ENCODE assay signal across 19 cellular contexts in the genomic region with DNA sequence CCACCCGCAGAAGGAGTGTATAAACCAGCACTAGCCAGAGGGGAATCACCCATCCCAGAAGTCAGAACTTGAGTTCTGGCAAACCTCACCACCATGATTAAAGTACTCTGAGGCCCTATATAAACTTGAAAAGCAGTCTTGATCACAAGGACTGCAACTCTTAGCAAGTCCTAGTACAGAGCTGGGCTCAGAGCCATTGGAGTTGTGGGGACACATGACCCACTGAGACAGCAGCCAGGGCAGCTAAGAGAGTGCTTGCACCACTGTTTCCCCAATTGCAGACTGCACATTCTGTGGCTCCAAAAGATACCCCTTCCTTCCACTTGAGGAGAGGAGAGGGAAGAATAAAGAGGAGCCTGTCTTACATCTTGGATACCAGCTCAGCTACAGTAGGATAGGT. TPM values are rescaled to one million over a fixed set of nuclear protein-coding genes. Genes with fewer than 3 reads are reported as not detected.
DNase-seq lines count a peak whose midpoint lies in the region; ATAC-seq and TF ChIP-seq lines count a peak whose summit lies in the region.
"Had no signal": no experiment of that assay in that cellular context is flagged by ENCODE, and none has a peak within 500 bp of the region (broad histone marks: within the 10 kb centered on the region; RNA-seq: fewer than 3 reads in every experiment).

No MANE protein-coding gene starts in this region.

- no peak for TF ChIP-seq POLR2A in thyroid gland (IDR thresholded peaks at IDR 0.05)

- H3K27me3 ChIP-seq in thyroid gland, result no peaks in the 10 kb centered on the region
- H3K27me3 ChIP-seq in CD4-positive, alpha-beta memory T cell (ENCODE audit: insufficient read depth, low read length), result no peaks in the 10 kb centered on the region
- H3K27me3 ChIP-seq: BLaER1 treated with 17β-estradiol and CSF1 and Interleukin-3, amounts not matched to agents 10 nM and 100 nM had no signal

- H3K4me1 Mint-ChIP-seq in CD4-positive, alpha-beta memory T cell, result peaks cover 5 to 15% (median 11%) of the 10 kb centered on the region in 4 donors

- peak; percentile 45 for DNase-seq in Right ventricle myocardium superior
- no peak for DNase-seq in left cardiac atrium
- DNase-seq in head of caudate nucleus, result peak in 27 of 42 donors; percentile 5 to 68 (median 33)
- peak; percentile 63 for DNase-seq in medulla oblongata (ENCODE audit: extremely low spot score)
- DNase-seq in thyroid gland, result peak; percentile 69 to 70
- DNase-seq in NCI-H2081 (lab: John Stamatoyannopoulos, UW), result no peak
- DNase-seq in NCI-H2107 treated with DMSO at 0.1 percent for 48 hours (lab: John Stamatoyannopoulos, UW; ENCODE audit: unreplicated experiment), result no peak
- DNase-seq in CD4-positive, alpha-beta memory T cell, result no peak
- DNase-seq: 8988T; CD8-positive, alpha-beta memory T cell; COR-L47; DMS 273 treated with DMSO at 0.1 percent for 48 hours; DMS53; DND-41; EL; GM23248 had no signal

- peaks cover 0 to 14% of the 10 kb centered on the region in 2 donors for H3K4me1 ChIP-seq in thyroid gland
- peaks cover 9% of the 10 kb centered on the region for H3K4me1 ChIP-seq in CD4-positive, alpha-beta memory T cell (ENCODE audit: insufficient read depth, low read length)

- WGBS in thyroid gland, 2 donors, result 53 to 63% methylated on average over 1 of the region's 1 CpG

- H3K36me3 Mint-ChIP-seq in CD4-positive, alpha-beta memory T cell, result peaks cover 30 to 32% of the 10 kb centered on the region in 2 donors

- TF ChIP-seq CTCF in thyroid gland (IDR thresholded peaks at IDR 0.05), result no peak

- no peak overlapping the region for H3K4me3 ChIP-seq in thyroid gland (replicated peaks in 1 of 3)
- H3K4me3 ChIP-seq in CD4-positive, alpha-beta memory T cell (ENCODE audit: low read length in 2 of 2), result no peak overlapping the region
- H3K4me3 ChIP-seq: BLaER1 treated with 17β-estradiol and CSF1 and Interleukin-3, amounts not matched to agents 10 nM and 100 nM; GM23248; HAP-1 had no signal

- no peaks in the 10 kb centered on the region for H3K36me3 ChIP-seq in thyroid gland
- no peaks in the 10 kb centered on the region for H3K36me3 ChIP-seq in CD4-positive, alpha-beta memory T cell (ENCODE audit: insufficient read depth, low read length)

- H3K27ac ChIP-seq in thyroid gland, result peak overlapping the region in 1 of 3 donors; percentile 3
- H3K27ac ChIP-seq in CD4-positive, alpha-beta memory T cell (ENCODE audit: low read depth, low read length), result no peak overlapping the region
- H3K27ac ChIP-seq: BLaER1 treated with 17β-estradiol and CSF1 and Interleukin-3, amounts not matched to agents 10 nM and 100 nM; GM23248 had no signal

- ATAC-seq in Right ventricle myocardium superior (ENCODE audit: poor library complexity) (peak; percentile 35), left cardiac atrium (no peak)

- no peak overlapping the region for H3K4me3 Mint-ChIP-seq in CD4-positive, alpha-beta memory T cell
- H3K4me3 Mint-ChIP-seq: B cell; CD8-positive, alpha-beta memory T cell had no signal

- H3K27me3 Mint-ChIP-seq in CD4-positive, alpha-beta memory T cell, result no peaks in the 10 kb centered on the region
- H3K27me3 Mint-ChIP-seq: B cell; CD8-positive, alpha-beta memory T cell had no signal

- H3K27ac Mint-ChIP-seq in CD4-positive, alpha-beta memory T cell, result peak overlapping the region in 1 of 7 donors; percentile 41
- H3K27ac Mint-ChIP-seq: B cell had no signal

- POLR2A ChIA-PET in CD4-positive, alpha-beta memory T cell (lab: Charles Lee; ENCODE audit: partially characterized antibody), result no interaction called here

- peaks cover 0 to 26% (median 18%) of the 10 kb centered on the region in 8 donors for H3K9me3 Mint-ChIP-seq in CD4-positive, alpha-beta memory T cell

- intact Hi-C loops in Right ventricle myocardium superior (cut with DNase I), result no loop called here
- intact Hi-C loops in left cardiac atrium (cut with DNase I), result no loop called here
- intact Hi-C loops in head of caudate nucleus (cut with DNase I), result no loop called here
- intact Hi-C loops in thyroid gland (cut with DNase I), result no loop called here
- intact Hi-C loops in CD4-positive, alpha-beta memory T cell (cut with micrococcal nuclease), result loop anchor here (10.0 kb wide), 1 partner anchor 285 kb away; a partner anchor contains a TSS

- no peaks in the 10 kb centered on the region for H3K9me3 ChIP-seq in thyroid gland
- H3K9me3 ChIP-seq in CD4-positive, alpha-beta memory T cell (ENCODE audit: control insufficient read depth in 1 of 2, low read length in 2 of 2), result peaks cover 0 to 2% of the 10 kb centered on the region in 2 donors

- CTCF ChIA-PET in CD4-positive, alpha-beta memory T cell (lab: Charles Lee; ENCODE audit: partially characterized antibody), result no interaction called here

RNA-seq across cellular contexts. Expression of a gene that starts 4.7 kb away (rescaled TPM):
- total RNA-seq in Right ventricle myocardium superior (4.8 TPM), left cardiac atrium (1 to 10 TPM; 6.3 to 8.6 TPM), thyroid gland (10 to 100 TPM; 26.7 to 47.2 (median 35.8) TPM)
- total RNA-seq in CD4-positive, alpha-beta memory T cell, result 10 to 100 TPM; 33.8 to 36.6 TPM
- polyA plus RNA-seq in CD4-positive, alpha-beta memory T cell, result 10 to 100 TPM; 11.2 to 15.2 TPM

RNA-seq across cellular contexts. Expression of a gene that starts 45.7 kb away (rescaled TPM):
- 26.0 TPM for total RNA-seq in Right ventricle myocardium superior
- 10 to 100 TPM; 17.1 to 19.2 TPM for total RNA-seq in left cardiac atrium
- 10 to 100 TPM; 22.2 to 25.9 (median 23.7) TPM for total RNA-seq in thyroid gland
- total RNA-seq in CD4-positive, alpha-beta memory T cell, result 10 to 100 TPM; 64.0 to 66.6 TPM
- polyA plus RNA-seq in CD4-positive, alpha-beta memory T cell, result 10 to 100 TPM; 65.8 to 78.5 TPM

Comparison
In these comparisons a context has a peak if more than half of its experiments do, and no peak if none do; other contexts are left out.
1. DNase-seq: peak in Right ventricle myocardium superior (single experiment), head of caudate nucleus (27 of 42), medulla oblongata (single experiment) and thyroid gland (2 of 2); none in left cardiac atrium (single experiment), NCI-H2081 (0 of 2), NCI-H2107 treated with DMSO at 0.1 percent for 48 hours (single experiment) and CD4-positive, alpha-beta memory T cell (0 of 5).